Comparison of ENCODE assay signal across 1 cellular context in genomic region chr21:46092811-46093667, GRCh38.
A peak's percentile ranks its signal among the peaks of the same experiment; 100 is the strongest.
TF ChIP-seq lines count a peak whose summit lies in the region.

No MANE protein-coding gene starts in this region.

TF ChIP-seq in K562, 482 proteins besides CTCF, POLR2A, EP300 and RAD21 (continued from another document):
- TF ChIP-seq ASH1L (IDR thresholded peaks at IDR 0.05; ENCODE audit: borderline replicate concordance, low read depth, partially characterized antibody), result no peak
- TF ChIP-seq ZNF347 (CRISPR knock-in tag; IDR thresholded peaks at IDR 0.05; ENCODE audit: low read depth), result no peak
- peak; percentile 21; the same call in 1 of the 2 replicates for TF ChIP-seq RAD51 (IDR thresholded peaks at IDR 0.05; ENCODE audit: borderline replicate concordance, low read depth)
- peak; percentile 70 for TF ChIP-seq TFE3 (CRISPR knock-in tag; IDR thresholded peaks at IDR 0.05)
